Comparison of ENCODE assay signal across 8 cellular contexts in genomic region chr10:22229756-22230330, GRCh38. TPM values are rescaled to one million over a fixed set of nuclear protein-coding genes. Genes with fewer than 3 reads are reported as not detected.
DNase-seq lines count a peak whose midpoint lies in the region; ATAC-seq and TF ChIP-seq lines count a peak whose summit lies in the region.

No MANE protein-coding gene starts in this region.

- H3K27me3 Mint-ChIP-seq in central memory CD8-positive, alpha-beta T cell: peaks cover 17% of the 10 kb centered on the region

- peaks cover 20% of the 10 kb centered on the region for H3K4me1 Mint-ChIP-seq in central memory CD8-positive, alpha-beta T cell

- WGBS in mesodermal cell (ENCODE audit: insufficient coverage in 2 of 2), 2 experiments: 0% methylated on average over 3 of the region's 10 CpGs; no CpG with 5 or more reads in 1 of the 2 experiments

- H3F3A ChIP-seq in MM.1S (ENCODE audit: insufficient read depth, low read length): peaks cover 19% of the 10 kb centered on the region

- peaks cover 10% of the 10 kb centered on the region for H3K4me1 ChIP-seq in MM.1S (ENCODE audit: low read length)
- H3K4me1 ChIP-seq in mesodermal cell (ENCODE audit: control insufficient read depth, insufficient read depth, low read length, poor library complexity, severe bottlenecking): no peaks in the 10 kb centered on the region

- no peaks in the 10 kb centered on the region for H3K79me2 ChIP-seq in MM.1S (ENCODE audit: low read length)

- no peaks in the 10 kb centered on the region for H3K9me3 Mint-ChIP-seq in central memory CD8-positive, alpha-beta T cell

- H3K36me3 ChIP-seq in MM.1S (replicated peaks; ENCODE audit: insufficient read depth, low read length) (no peaks in the 10 kb centered on the region), mesodermal cell (ENCODE audit: control insufficient read depth, insufficient read depth, low read length) (no peaks in the 10 kb centered on the region)

- H3K27ac Mint-ChIP-seq in central memory CD8-positive, alpha-beta T cell (ENCODE audit: low read depth): peak overlapping the region; percentile 100

- no peaks in the 10 kb centered on the region for H4K20me1 ChIP-seq in MM.1S (ENCODE audit: insufficient read depth, low read length)

- H3K9ac ChIP-seq in MM.1S (ENCODE audit: low read length): peak overlapping the region; percentile 18; the same call in 1 of the 2 replicates

- H3K36me3 Mint-ChIP-seq in central memory CD8-positive, alpha-beta T cell (ENCODE audit: insufficient read depth): peaks cover 18% of the 10 kb centered on the region

- H3K27me3 ChIP-seq in MM.1S (replicated peaks; ENCODE audit: insufficient read depth, low read length): no peaks in the 10 kb centered on the region

- DNase-seq in DMS53 treated with DMSO at 0.1 percent for 48 hours (lab: John Stamatoyannopoulos, UW; ENCODE audit: unreplicated experiment): peak; percentile 54
- no peak for DNase-seq in MM.1S
- no peak for DNase-seq in central memory CD8-positive, alpha-beta T cell (ENCODE audit: low spot score in 2 of 2)
- no peak for DNase-seq in GM20000 (ENCODE audit: low spot score)
- DNase-seq in COLO668 (lab: John Stamatoyannopoulos, UW; ENCODE audit: unreplicated experiment): no peak

- no peak for ATAC-seq in central memory CD8-positive, alpha-beta T cell (replicated peaks; ENCODE audit: extremely low read depth, poor library complexity, severe bottlenecking)
- ATAC-seq in HG02840 (IDR thresholded peaks at IDR 0.05; ENCODE audit: low FRiP score, unreplicated experiment) (no peak), GM18873 (IDR thresholded peaks at IDR 0.05; ENCODE audit: low FRiP score, unreplicated experiment) (no peak)

- H3K9me3 ChIP-seq in MM.1S (replicated peaks; ENCODE audit: insufficient read depth, low read length): no peaks in the 10 kb centered on the region
- H3K9me3 ChIP-seq in mesodermal cell (ENCODE audit: control insufficient read depth, low read length): no peaks in the 10 kb centered on the region

- H2AFZ ChIP-seq in MM.1S (ENCODE audit: low read length): peak overlapping the region; percentile 72

- H3K4me3 Mint-ChIP-seq in central memory CD8-positive, alpha-beta T cell: peak overlapping the region; percentile 82

- peak overlapping the region; percentile 55 for H3K4me2 ChIP-seq in MM.1S (ENCODE audit: low read depth, low read length)

- no peak overlapping the region for H3K27ac ChIP-seq in MM.1S (ENCODE audit: low read length)
- no peak overlapping the region for H3K27ac ChIP-seq in mesodermal cell (ENCODE audit: low read depth, low read length, severe bottlenecking)

- H3K4me3 ChIP-seq in MM.1S (ENCODE audit: low read length) (peak overlapping the region; percentile 52), mesodermal cell (ENCODE audit: extremely low read depth, insufficient read depth, low read length, poor library complexity, severe bottlenecking) (peak overlapping the region; percentile 75)

- TF ChIP-seq CTCF in MM.1S (IDR thresholded peaks at IDR 0.05; ENCODE audit: low read length) (no peak), GM20000 (IDR thresholded peaks at IDR 0.05; ENCODE audit: extremely low read depth, missing control alignments) (no peak)

- H3K9me2 ChIP-seq in MM.1S (replicated peaks; ENCODE audit: insufficient read depth, low read length): no peaks in the 10 kb centered on the region

RNA-seq across cellular contexts. Expression of gene EBLN1, which starts 12.0 kb away (rescaled TPM):
- polyA plus RNA-seq in mesodermal cell (2013, experiment 1 of 2): not detected
- polyA plus RNA-seq in mesodermal cell (2013, experiment 2 of 2): not detected
